18 cellular contexts compared by ENCODE assay signal in genomic region chr21:42509239-42509638, GRCh38. TPM values are rescaled to one million over a fixed set of nuclear protein-coding genes. Genes with fewer than 3 reads are reported as not detected.
DNase-seq lines count a peak whose midpoint lies in the region; ATAC-seq and TF ChIP-seq lines count a peak whose summit lies in the region.
"Had no signal": no experiment of that assay in that cellular context is flagged by ENCODE, and none has a peak within 500 bp of the region (broad histone marks: within the 10 kb centered on the region; RNA-seq: fewer than 3 reads in every experiment).

No MANE protein-coding gene starts in this region.

- H3K36me3 Mint-ChIP-seq in brain, result no peaks in the 10 kb centered on the region
- H3K36me3 Mint-ChIP-seq in type B pancreatic cell, result no peaks in the 10 kb centered on the region

- H3K79me2 ChIP-seq in hepatocyte, result peaks cover 3% of the 10 kb centered on the region

- no peak for ATAC-seq in GM21737 (IDR thresholded peaks at IDR 0.05; ENCODE audit: unreplicated experiment)

- H3K27me3 Mint-ChIP-seq in brain (peaks cover 6% of the 10 kb centered on the region), type B pancreatic cell (no peaks in the 10 kb centered on the region)

- peak; percentile 40 for DNase-seq in activated CD8-positive, alpha-beta memory T cell treated with anti-CD3 and anti-CD28 coated beads for 24 hours
- DNase-seq in activated CD8-positive, alpha-beta memory T cell treated with anti-CD3 and anti-CD28 coated beads, Interleukin-2, amount 50 U/mL, for 48 hours, result no peak
- DNase-seq in hepatocyte (ENCODE audit: low spot score) (no peak), type B pancreatic cell (ENCODE audit: extremely low spot score, unreplicated experiment) (no peak), NCI-H510A (lab: John Stamatoyannopoulos, UW) (no peak)
- DNase-seq in activated CD4-positive, alpha-beta T cell treated with anti-CD3 and anti-CD28 coated beads for 4 hours, result no peak
- DNase-seq: 8988T; CD8-positive, alpha-beta memory T cell; DMS 273 treated with DMSO at 0.1 percent for 48 hours; Kasumi-1; NCI-H1417; NCI-H1930; NCI-H2171; NCI-H524 had no signal

- peak overlapping the region; percentile 57 for H3K27ac ChIP-seq in hepatocyte
- H3K27ac ChIP-seq: BLaER1 had no signal

- peak overlapping the region; percentile 25 to 95 (median 65) for H3K27ac Mint-ChIP-seq in brain
- H3K27ac Mint-ChIP-seq in type B pancreatic cell, result peak overlapping the region; percentile 22

- H3K9me3 Mint-ChIP-seq in brain (peaks cover 0 to 3% (median 0%) of the 10 kb centered on the region in 5 experiments), type B pancreatic cell (no peaks in the 10 kb centered on the region)
- H3K9me3 Mint-ChIP-seq: CD8-positive, alpha-beta memory T cell had no signal

- H3K27me3 ChIP-seq in hepatocyte, result no peaks in the 10 kb centered on the region
- H3K27me3 ChIP-seq: BLaER1 had no signal

- H3K4me3 ChIP-seq in hepatocyte, result no peak overlapping the region
- H3K4me3 ChIP-seq: BLaER1 had no signal

- H3K4me1 Mint-ChIP-seq in brain (peaks cover 31% of the 10 kb centered on the region), type B pancreatic cell (ENCODE audit: unreplicated experiment) (peaks cover 16% of the 10 kb centered on the region)

- no peaks in the 10 kb centered on the region for H3K36me3 ChIP-seq in hepatocyte (replicated peaks; ENCODE audit: insufficient read depth, low read depth)
- H3K36me3 ChIP-seq: BLaER1 had no signal

- H3K4me3 Mint-ChIP-seq in brain, result peak overlapping the region; percentile 28 to 58 (median 30)
- H3K4me3 Mint-ChIP-seq in type B pancreatic cell, result no peak overlapping the region

- H3K4me1 ChIP-seq in hepatocyte (ENCODE audit: insufficient read depth), result peaks cover 9% of the 10 kb centered on the region

- H3K9me3 ChIP-seq in hepatocyte (ENCODE audit: low read depth), result no peaks in the 10 kb centered on the region
- H3K9me3 ChIP-seq: BLaER1 had no signal

- no peak overlapping the region for H3K4me2 ChIP-seq in hepatocyte
- H3K4me2 ChIP-seq: BLaER1 had no signal

- no peak for TF ChIP-seq CTCF in brain (conservative IDR thresholded peaks at IDR 0.05)
- TF ChIP-seq CTCF in hepatocyte (IDR thresholded peaks at IDR 0.05; ENCODE audit: poor library complexity), result no peak
- no peak for TF ChIP-seq CTCF in type B pancreatic cell (conservative IDR thresholded peaks at IDR 0.05)

- H2AFZ ChIP-seq in hepatocyte, result no peak overlapping the region

- no peaks in the 10 kb centered on the region for H4K20me1 ChIP-seq in hepatocyte (ENCODE audit: insufficient read depth, poor library complexity, severe bottlenecking)
- H4K20me1 ChIP-seq: BLaER1 had no signal

- 66% methylated on average over 11 of the region's 11 CpGs for WGBS in hepatocyte (ENCODE audit: low lambda C conversion rate, missing lambda C conversion rate)

- H3K9me2 ChIP-seq in hepatocyte (replicated peaks; ENCODE audit: insufficient read depth), result no peaks in the 10 kb centered on the region

RNA-seq across cellular contexts. Expression of gene SLC37A1, which starts 4.4 kb away (rescaled TPM):
- polyA plus RNA-seq in brain (ENCODE audit: insufficient read depth, low read depth, low replicate concordance) (36.1 TPM), hepatocyte (18.5 and 26.9 TPM in 2 replicates)
- total RNA-seq in hepatocyte (13.1 and 17.9 TPM in 2 replicates), type B pancreatic cell (ENCODE audit: low replicate concordance) (24.8 and 44.2 TPM in 2 replicates)

RNA-seq across cellular contexts. Expression of gene RSPH1, which starts 13.2 kb away (rescaled TPM):
- 9.1 TPM for polyA plus RNA-seq in brain (ENCODE audit: insufficient read depth, low read depth, low replicate concordance)
- 0.60 and 1.3 TPM in 2 replicates for total RNA-seq in hepatocyte
- 1.8 and 3.0 TPM in 2 replicates for polyA plus RNA-seq in hepatocyte
- total RNA-seq in type B pancreatic cell (ENCODE audit: low replicate concordance), result 2.1 and 5.2 TPM in 2 replicates
- total RNA-seq: CD8-positive, alpha-beta memory T cell; H4 had no signal
- polyA plus RNA-seq: CD8-positive, alpha-beta memory T cell had no signal
